8 cellular contexts compared by ENCODE assay signal in the genomic region with DNA sequence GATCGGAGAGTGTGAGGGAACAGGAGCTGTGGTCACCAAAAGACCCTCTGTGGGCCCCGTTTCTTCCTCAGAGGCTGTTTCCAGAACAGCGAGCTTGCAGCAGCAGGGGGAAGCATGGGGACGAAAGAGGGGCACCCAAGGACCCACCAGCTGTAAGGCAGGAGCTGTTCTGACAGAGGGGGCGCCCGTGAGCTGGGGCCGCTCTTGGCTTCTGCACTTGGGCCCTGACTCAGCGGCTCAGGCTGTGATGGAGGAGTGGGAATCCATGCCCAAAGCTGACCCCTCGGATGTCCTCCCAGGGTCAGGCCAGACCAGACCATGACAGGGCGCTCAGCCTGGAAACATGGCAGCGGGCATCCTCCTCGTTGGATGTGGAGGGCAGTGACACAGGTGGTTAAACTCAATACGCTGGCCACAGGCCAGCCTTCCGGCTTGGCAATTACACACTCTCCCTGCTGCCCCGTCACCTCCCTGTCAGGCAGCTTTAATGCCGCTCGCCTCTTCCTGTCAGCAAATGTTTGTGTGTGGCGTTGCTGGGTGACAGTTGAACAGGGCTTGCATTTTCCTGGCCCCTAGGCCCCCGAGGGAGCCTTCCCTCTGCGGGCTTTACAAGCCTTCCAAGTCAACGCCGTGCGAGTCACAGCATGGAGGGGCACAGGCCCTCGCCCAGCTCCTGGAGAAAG.
DNase-seq lines count a peak whose midpoint lies in the region; ATAC-seq and TF ChIP-seq lines count a peak whose summit lies in the region.

No MANE protein-coding gene starts in this region.

- WGBS in sigmoid colon, 2 donors: 36 to 39% methylated on average over 24 of the region's 24 CpGs

- H3K9me3 ChIP-seq in cardiac muscle cell (ENCODE audit: low read depth) (no peaks in the 10 kb centered on the region), sigmoid colon (no peaks in the 10 kb centered on the region)

- CTCF ChIA-PET in T-cell (lab: Charles Lee): interaction anchor here in 1 of 2 donors (0.6 to 0.8 kb wide), 2 partner anchors 64 to 285 kb away, joined by 3 to 4 read pairs; no protein-coding TSS in a partner anchor

- peak; percentile 31 to 78 (median 53) for ATAC-seq in T-cell (replicated peaks in 1 of 4)
- ATAC-seq in HG03378 (IDR thresholded peaks at IDR 0.05; ENCODE audit: unreplicated experiment): no peak
- no peak for ATAC-seq in HG02763 (IDR thresholded peaks at IDR 0.05; ENCODE audit: unreplicated experiment)

- intact Hi-C loops in sigmoid colon (cut with DNase I): loop anchor here (10.0 kb wide), 1 partner anchor 207 kb away; no protein-coding TSS in a partner anchor

- H3K27me3 Mint-ChIP-seq in T-cell: peaks cover 0 to 4% of the 10 kb centered on the region in 2 donors

- no peaks in the 10 kb centered on the region for H3K36me3 Mint-ChIP-seq in T-cell

- peaks cover 44% of the 10 kb centered on the region for H3K4me1 ChIP-seq in cardiac muscle cell (ENCODE audit: low read depth)
- H3K4me1 ChIP-seq in sigmoid colon: peaks cover 0 to 6% (median 0%) of the 10 kb centered on the region in 4 donors

- H3K27me3 ChIP-seq in cardiac muscle cell (no peaks in the 10 kb centered on the region), sigmoid colon (peaks cover 0 to 3% (median 0%) of the 10 kb centered on the region in 3 donors)

- TF ChIP-seq POLR2A in sigmoid colon (IDR thresholded peaks at IDR 0.05): no peak

- H3K4me1 Mint-ChIP-seq in T-cell: peaks cover 5 to 16% (median 14%) of the 10 kb centered on the region in 3 donors

- H3K4me3 ChIP-seq in cardiac muscle cell (no peak overlapping the region), sigmoid colon (no peak overlapping the region)

- H3K9me3 Mint-ChIP-seq in T-cell: no peaks in the 10 kb centered on the region

- peak; percentile 78 for DNase-seq in NCI-H2227 (lab: John Stamatoyannopoulos, UW; ENCODE audit: unreplicated experiment)
- no peak for DNase-seq in NCI-H2227 treated with DMSO at 0.1 percent for 48 hours (lab: John Stamatoyannopoulos, UW)
- peak in 31 of 34 experiments; percentile 1 to 40 (median 22) for DNase-seq in T-cell
- peak; percentile 53 to 64 for DNase-seq in cardiac muscle cell (ENCODE audit: low read depth in 1 of 2, low spot score in 1 of 2)
- DNase-seq in stimulated activated CD4-positive, alpha-beta T cell treated with anti-CD3 and anti-CD28 coated beads, Interleukin-4, amount 100 ng/mL, for 24 hours: peak; percentile 7
- no peak for DNase-seq in sigmoid colon

- TF ChIP-seq EP300 in sigmoid colon (IDR thresholded peaks at IDR 0.05): no peak

- POLR2A ChIA-PET in T-cell (lab: Charles Lee): no interaction called here

- H3K4me3 Mint-ChIP-seq in T-cell: peak overlapping the region in 1 of 3 donors; percentile 16

- H3K36me3 ChIP-seq in cardiac muscle cell (no peaks in the 10 kb centered on the region), sigmoid colon (no peaks in the 10 kb centered on the region)

- H3K27ac Mint-ChIP-seq in T-cell: no peak overlapping the region

- TF ChIP-seq CTCF in cardiac muscle cell (IDR thresholded peaks at IDR 0.05; ENCODE audit: low read depth, low read length): peak; percentile 24
- no peak for TF ChIP-seq CTCF in sigmoid colon (IDR thresholded peaks at IDR 0.05)

- H3K27ac ChIP-seq in cardiac muscle cell (peak overlapping the region; percentile 59), sigmoid colon (peak overlapping the region in 1 of 4 donors; percentile 42)

Comparison
In these comparisons a context has a peak if more than half of its experiments do, and no peak if none do; other contexts are left out.
1. DNase-seq: peak in NCI-H2227 (single experiment), T-cell (31 of 34), cardiac muscle cell (2 of 2) and stimulated activated CD4-positive, alpha-beta T cell treated with anti-CD3 and anti-CD28 coated beads, Interleukin-4, amount 100 ng/mL, for 24 hours (single experiment); none in NCI-H2227 treated with DMSO at 0.1 percent for 48 hours (single experiment) and sigmoid colon (single experiment).
2. ATAC-seq: peak in T-cell (4 of 4); none in HG03378 (single experiment) and HG02763 (single experiment).